1 cellular context compared by ENCODE assay signal in the genomic region with DNA sequence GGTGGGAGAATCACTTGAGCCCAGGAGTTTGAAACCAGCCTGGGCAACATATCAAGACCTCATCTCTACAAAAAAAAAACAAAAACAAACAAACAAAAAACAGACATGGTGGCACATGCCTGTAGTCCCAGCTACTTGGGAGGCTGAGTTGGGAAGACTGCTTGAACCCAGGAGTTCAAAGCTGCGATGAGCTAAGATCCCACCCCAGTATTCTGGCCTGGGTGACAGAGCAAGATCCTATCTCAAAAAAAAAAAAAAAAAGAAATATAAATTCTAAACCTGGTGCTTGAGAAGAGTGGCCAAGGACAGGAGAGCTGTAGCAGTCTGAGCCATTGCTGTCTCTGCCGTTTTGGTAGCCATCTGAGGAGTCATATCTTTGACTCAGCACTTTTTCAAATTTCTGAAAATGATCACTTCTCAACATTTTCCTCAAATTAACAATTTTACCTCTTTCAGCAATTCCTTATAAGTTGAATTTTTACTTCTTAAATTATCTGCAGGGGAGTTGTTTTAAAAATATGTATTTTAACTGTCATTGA.
A peak's percentile ranks its signal among the peaks of the same experiment; 100 is the strongest.
TF ChIP-seq lines count a peak whose summit lies in the region.

No MANE protein-coding gene starts in this region.

TF ChIP-seq in IMR-90, 13 proteins besides CTCF, POLR2A, EP300 and RAD21:
- TF ChIP-seq MAFK (IDR thresholded peaks at IDR 0.05; ENCODE audit: low read depth, low read length) (peak; percentile 83), RCOR1 (IDR thresholded peaks at IDR 0.05; ENCODE audit: insufficient replicate concordance, low read length) (no peak), MAZ (IDR thresholded peaks at IDR 0.05; ENCODE audit: borderline replicate concordance, low read depth, low read length) (no peak)
